8 cellular contexts compared by ENCODE assay signal in genomic region chr15:67067161-67067853, GRCh38. TPM values are rescaled to one million over a fixed set of nuclear protein-coding genes. Genes with fewer than 3 reads are reported as not detected.
DNase-seq lines count a peak whose midpoint lies in the region; ATAC-seq and TF ChIP-seq lines count a peak whose summit lies in the region.

No MANE protein-coding gene starts in this region.

- H3K27me3 ChIP-seq in RWPE2 (ENCODE audit: insufficient read depth, poor library complexity, severe bottlenecking) (no peaks in the 10 kb centered on the region), endocrine pancreas (ENCODE audit: control insufficient read depth, insufficient read depth, low read length) (no peaks in the 10 kb centered on the region), neuronal stem cell (ENCODE audit: control insufficient read depth in 3 of 3, insufficient read depth in 3 of 3, low read depth in 1 of 3, low read length in 3 of 3) (peaks cover 0 to 16% (median 0%) of the 10 kb centered on the region in 3 experiments)

- peaks cover 41% of the 10 kb centered on the region for H3K4me1 ChIP-seq in RWPE2 (ENCODE audit: insufficient read depth, poor library complexity, severe bottlenecking)
- no peaks in the 10 kb centered on the region for H3K4me1 ChIP-seq in endocrine pancreas (ENCODE audit: control insufficient read depth, insufficient read depth, low read length)
- H3K4me1 ChIP-seq in neuronal stem cell (ENCODE audit: control insufficient read depth in 2 of 2, insufficient read depth in 1 of 2, low read depth in 1 of 2, low read length in 2 of 2) = peaks cover 23 to 32% of the 10 kb centered on the region in 2 donors

- H3K36me3 ChIP-seq in RWPE2 (ENCODE audit: low read depth) (peaks cover 26% of the 10 kb centered on the region), endocrine pancreas (ENCODE audit: control insufficient read depth, insufficient read depth, low read length) (no peaks in the 10 kb centered on the region), neuronal stem cell (replicated peaks in 1 of 2; ENCODE audit: control insufficient read depth in 2 of 2, insufficient read depth in 2 of 2, low read length in 2 of 2) (peaks cover 0 to 32% of the 10 kb centered on the region in 2 donors)

- peak overlapping the region; percentile 36 for H2AK5ac ChIP-seq in neuronal stem cell (ENCODE audit: low read depth, low read length)

- H4K8ac ChIP-seq in neuronal stem cell (ENCODE audit: low read depth, low read length) = no peak overlapping the region

- no peak overlapping the region for H4K91ac ChIP-seq in neuronal stem cell (ENCODE audit: low read depth, low read length, poor library complexity)

- H2AFZ ChIP-seq in neuronal stem cell (ENCODE audit: low read length) = peak overlapping the region; percentile 2

- H2BK120ac ChIP-seq in neuronal stem cell (ENCODE audit: low read depth, low read length) = no peak overlapping the region

- H3K4me2 ChIP-seq in neuronal stem cell (ENCODE audit: insufficient read depth, low read length, poor library complexity, severe bottlenecking) = peak overlapping the region; percentile 85

- no peak overlapping the region for H2BK12ac ChIP-seq in neuronal stem cell (ENCODE audit: low read length)

- no peak overlapping the region for H3K4ac ChIP-seq in neuronal stem cell (ENCODE audit: low read length)

- TF ChIP-seq CTCF in RWPE2 (IDR thresholded peaks at IDR 0.05; ENCODE audit: poor library complexity, severe bottlenecking) = no peak

- H3K18ac ChIP-seq in neuronal stem cell (ENCODE audit: low read length) = peak overlapping the region; percentile 93

- peak overlapping the region; percentile 67 for H3K4me3 ChIP-seq in RWPE2 (ENCODE audit: severe bottlenecking)
- H3K4me3 ChIP-seq in endocrine pancreas (ENCODE audit: control insufficient read depth, insufficient read depth, low read length) = peak overlapping the region; percentile 0
- peak overlapping the region; percentile 93 to 94 for H3K4me3 ChIP-seq in neuronal stem cell (ENCODE audit: low read length in 2 of 2)

- H3K9me3 ChIP-seq in RWPE2 (ENCODE audit: severe bottlenecking) = no peaks in the 10 kb centered on the region
- no peaks in the 10 kb centered on the region for H3K9me3 ChIP-seq in endocrine pancreas (ENCODE audit: control insufficient read depth, low read length)
- H3K9me3 ChIP-seq in neuronal stem cell (replicated peaks in 1 of 2; ENCODE audit: control insufficient read depth in 2 of 2, insufficient read depth in 1 of 2, low read depth in 1 of 2, low read length in 2 of 2) = peaks cover 0 to 6% of the 10 kb centered on the region in 2 donors

- ATAC-seq in RWPE2 (ENCODE audit: low read depth) (peak; percentile 5; the same call in 1 of the 3 replicates), HG02870 (IDR thresholded peaks at IDR 0.05; ENCODE audit: unreplicated experiment) (no peak), HG02623 (IDR thresholded peaks at IDR 0.05; ENCODE audit: unreplicated experiment) (no peak)

- H3K27ac ChIP-seq in RWPE2 (ENCODE audit: poor library complexity, severe bottlenecking) (peak overlapping the region; percentile 75), neuronal stem cell (replicated peaks; ENCODE audit: low read length) (peak overlapping the region; percentile 58)

- peak overlapping the region; percentile 62 for H2BK5ac ChIP-seq in neuronal stem cell (ENCODE audit: low read length)

- no peak overlapping the region for H3K23ac ChIP-seq in neuronal stem cell (ENCODE audit: low read depth, low read length, poor library complexity)

- peak overlapping the region; percentile 40 for H2BK15ac ChIP-seq in neuronal stem cell (ENCODE audit: low read length)

- H3K14ac ChIP-seq in neuronal stem cell (ENCODE audit: low read length) = no peak overlapping the region

- H3K9ac ChIP-seq in endocrine pancreas (ENCODE audit: control insufficient read depth, insufficient read depth, low read length) (peak overlapping the region; percentile 11), neuronal stem cell (ENCODE audit: low read depth, low read length, poor library complexity) (no peak overlapping the region)

- H3K79me1 ChIP-seq in neuronal stem cell (ENCODE audit: low read depth, low read length) = peaks cover 3% of the 10 kb centered on the region

- DNase-seq in GM03348 (ENCODE audit: low spot score) (peak; percentile 35), RWPE2 (ENCODE audit: low spot score) (no peak), neuronal stem cell (ENCODE audit: low spot score) (peak; percentile 48), activated gamma-delta T cell (lab: John Stamatoyannopoulos, UW) (no peak), SIG-M5 treated with dmso at 0.1 percent for 504 hours (lab: John Stamatoyannopoulos, UW; ENCODE audit: unreplicated experiment) (no peak)

- WGBS in neuronal stem cell (ENCODE audit: extremely low coverage in 2 of 2, insufficient read length in 2 of 2, insufficient replicate concordance in 1 of 2), 2 donors = no CpG with 5 or more reads among the region's 21 CpGs

RNA-seq across cellular contexts. Expression of gene SMAD3, which starts 1.9 kb away (rescaled TPM):
- 32.6 TPM for polyA plus RNA-seq in neuronal stem cell (2013, experiment 1 of 2)
- 32.9 TPM for polyA plus RNA-seq in neuronal stem cell (2013, experiment 2 of 2)

Comparison
In these comparisons a context has a peak if more than half of its experiments do, and no peak if none do; other contexts are left out.
1. DNase-seq: peak in GM03348 (single experiment) and neuronal stem cell (single experiment); none in RWPE2 (single experiment), activated gamma-delta T cell (single experiment) and SIG-M5 treated with dmso at 0.1 percent for 504 hours (single experiment).
2. H3K4me3 ChIP-seq: peak in every context shown above with its lines; median percentile 94 in neuronal stem cell; 67 in RWPE2; 0 in endocrine pancreas.